In genomic region chr6:56637640-56638039, GRCh38 we compare ENCODE assay signal across 8 cellular contexts. TPM values are rescaled to one million over a fixed set of nuclear protein-coding genes. Genes with fewer than 3 reads are reported as not detected.
DNase-seq lines count a peak whose midpoint lies in the region; ATAC-seq and TF ChIP-seq lines count a peak whose summit lies in the region.

No MANE protein-coding gene starts in this region.

- DNase-seq in GM12865 (ENCODE audit: low read depth) (peak; percentile 62), NCI-H1694 (lab: John Stamatoyannopoulos, UW) (peak; percentile 45), adrenal gland (no peak), hepatocyte (ENCODE audit: low spot score) (peak; percentile 70), superior temporal gyrus (ENCODE audit: extremely low spot score) (peak; percentile 90)
- DNase-seq in stimulated activated naive CD8-positive, alpha-beta T cell treated with anti-CD3 and anti-CD28 coated beads, Interleukin-15, Interleukin-2, amounts not matched to agents 100 U/mL and 50 U/mL, for 24 hours: no peak
- no peak for DNase-seq in activated CD4-positive, alpha-beta T cell treated with anti-CD3 and anti-CD28 coated beads for 48 hours

- intact Hi-C loops in adrenal gland (cut with DNase I): loop anchor here in 1 of 2 donors (5.0 to 10.0 kb wide), 2 partner anchors 60 to 217 kb away; no protein-coding TSS in a partner anchor

- WGBS in adrenal gland, 4 donors: 0 to 8% (median 5%) methylated on average over 2 of the region's 2 CpGs
- WGBS in hepatocyte (ENCODE audit: low lambda C conversion rate, missing lambda C conversion rate): 22% methylated on average over 2 of the region's 2 CpGs

- H2AFZ ChIP-seq in hepatocyte: no peak overlapping the region

- no peaks in the 10 kb centered on the region for H3K79me2 ChIP-seq in hepatocyte

- no peak for ATAC-seq in stimulated activated naive CD8-positive, alpha-beta T cell treated with anti-CD3 and anti-CD28 coated beads, Interleukin-15, Interleukin-2, amounts not matched to agents 100 U/mL and 50 U/mL, for 24 hours
- no peak for ATAC-seq in HG02678 (IDR thresholded peaks at IDR 0.05; ENCODE audit: unreplicated experiment)

- H3K4me2 ChIP-seq in hepatocyte: no peak overlapping the region

- H3K4me1 ChIP-seq in adrenal gland (replicated peaks in 1 of 2): no peaks in the 10 kb centered on the region
- no peaks in the 10 kb centered on the region for H3K4me1 ChIP-seq in hepatocyte (ENCODE audit: insufficient read depth)

- H4K20me1 ChIP-seq in hepatocyte (ENCODE audit: insufficient read depth, poor library complexity, severe bottlenecking): no peaks in the 10 kb centered on the region

- H3K36me3 ChIP-seq in adrenal gland (replicated peaks in 1 of 2) (peaks cover 0 to 54% of the 10 kb centered on the region in 2 donors), hepatocyte (replicated peaks; ENCODE audit: insufficient read depth, low read depth) (no peaks in the 10 kb centered on the region)

- no peaks in the 10 kb centered on the region for H3K9me2 ChIP-seq in hepatocyte (replicated peaks; ENCODE audit: insufficient read depth)

- H3K9me3 ChIP-seq in adrenal gland (replicated peaks in 1 of 3): no peaks in the 10 kb centered on the region
- no peaks in the 10 kb centered on the region for H3K9me3 ChIP-seq in hepatocyte (ENCODE audit: low read depth)

- TF ChIP-seq CTCF in GM12865 (IDR thresholded peaks at IDR 0.05; ENCODE audit: insufficient read depth, low read depth, low read length, missing control alignments): peak; percentile 41
- peak; percentile 51 to 83 (median 71) for TF ChIP-seq CTCF in adrenal gland (IDR thresholded peaks at IDR 0.05)
- peak; percentile 72 for TF ChIP-seq CTCF in hepatocyte (IDR thresholded peaks at IDR 0.05; ENCODE audit: poor library complexity)

- H3K27ac ChIP-seq in adrenal gland: no peak overlapping the region
- no peak overlapping the region for H3K27ac ChIP-seq in hepatocyte

- H3K27me3 ChIP-seq in adrenal gland: no peaks in the 10 kb centered on the region
- H3K27me3 ChIP-seq in hepatocyte: no peaks in the 10 kb centered on the region

- no peak overlapping the region for H3K4me3 ChIP-seq in GM12865 (ENCODE audit: low read depth, low read length)
- no peak overlapping the region for H3K4me3 ChIP-seq in adrenal gland
- H3K4me3 ChIP-seq in hepatocyte: no peak overlapping the region

- no peak for TF ChIP-seq POLR2A in adrenal gland (IDR thresholded peaks at IDR 0.05)

RNA-seq across cellular contexts. Expression of gene DST, which starts 5.0 kb away (rescaled TPM):
- total RNA-seq in adrenal gland (100 to 1,000 TPM; 197 to 418 (median 286) TPM), hepatocyte (369 and 396 TPM in 2 replicates)
- polyA plus RNA-seq in adrenal gland (100 to 1,000 TPM; 105 to 208 (median 164) TPM), hepatocyte (103 and 131 TPM in 2 replicates)

Comparison
In these comparisons a context has a peak if more than half of its experiments do, and no peak if none do; other contexts are left out.
1. DNase-seq: peak in GM12865 (single experiment), NCI-H1694 (single experiment), hepatocyte (single experiment) and superior temporal gyrus (single experiment); none in adrenal gland (0 of 7), stimulated activated naive CD8-positive, alpha-beta T cell treated with anti-CD3 and anti-CD28 coated beads, Interleukin-15, Interleukin-2, amounts not matched to agents 100 U/mL and 50 U/mL, for 24 hours (single experiment) and activated CD4-positive, alpha-beta T cell treated with anti-CD3 and anti-CD28 coated beads for 48 hours (single experiment).
2. Peak in every context shown above with its lines, with median percentiles within 50 percentile points of each other: CTCF ChIP-seq.